ENCODE assay signal across 13 cellular contexts in the genomic region with DNA sequence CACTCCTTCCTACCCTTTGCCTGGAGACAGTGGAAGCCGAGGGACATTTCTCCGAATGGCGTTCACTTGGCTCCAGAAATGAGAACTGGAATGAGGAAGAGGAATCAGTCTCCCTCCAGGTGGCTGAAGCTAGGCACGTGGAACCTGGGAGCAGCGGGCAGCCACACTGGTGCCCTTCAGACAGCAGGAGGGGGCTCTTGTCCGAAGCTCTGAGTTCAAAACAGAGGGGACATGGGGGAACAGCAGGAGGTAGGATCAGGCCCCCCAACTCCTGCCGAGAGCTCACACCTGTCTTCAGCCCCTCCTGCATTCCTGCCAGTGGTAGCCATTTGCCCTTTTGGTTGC. TPM values are rescaled to one million over a fixed set of nuclear protein-coding genes. Genes with fewer than 3 reads are reported as not detected.
A peak's percentile ranks its signal among the peaks of the same experiment; 100 is the strongest.
DNase-seq lines count a peak whose midpoint lies in the region; ATAC-seq and TF ChIP-seq lines count a peak whose summit lies in the region.
"Had no signal": no experiment of that assay in that cellular context is flagged by ENCODE, and none has a peak within 500 bp of the region (broad histone marks: within the 10 kb centered on the region; RNA-seq: fewer than 3 reads in every experiment).

No MANE protein-coding gene starts in this region.

- H2BK15ac ChIP-seq in mesenchymal stem cell (ENCODE audit: low read depth, poor library complexity, severe bottlenecking) = peak overlapping the region; percentile 29

- no peak for ATAC-seq in T-helper 17 cell
- ATAC-seq in upper lobe of right lung = no peak
- no peak for ATAC-seq in GM18517 (IDR thresholded peaks at IDR 0.05; ENCODE audit: unreplicated experiment)

- H3K36me3 ChIP-seq in cardiac muscle cell (no peaks in the 10 kb centered on the region), left ventricle myocardium inferior (no peaks in the 10 kb centered on the region), mesenchymal stem cell (ENCODE audit: control insufficient read depth in 1 of 2, insufficient read depth in 2 of 2, low read depth in 1 of 2, low read length in 2 of 2) (no peaks in the 10 kb centered on the region), upper lobe of right lung (no peaks in the 10 kb centered on the region)
- H3K36me3 ChIP-seq: ascending aorta had no signal

- peaks cover 13% of the 10 kb centered on the region for H3K4me1 Mint-ChIP-seq in T-helper 17 cell

- H3K27me3 ChIP-seq in cardiac muscle cell (no peaks in the 10 kb centered on the region), left ventricle myocardium inferior (ENCODE audit: low read depth) (peaks cover 42% of the 10 kb centered on the region), mesenchymal stem cell (ENCODE audit: control insufficient read depth in 1 of 2, insufficient read depth in 1 of 2, low read length in 2 of 2) (peaks cover 12 to 73% of the 10 kb centered on the region in 2 experiments), upper lobe of right lung (peaks cover 5% of the 10 kb centered on the region)

- peak overlapping the region; percentile 9 to 73 for H3K18ac ChIP-seq in mesenchymal stem cell (ENCODE audit: low read depth in 1 of 2, low read length in 2 of 2)

- peaks cover 7% of the 10 kb centered on the region for H3K27me3 Mint-ChIP-seq in T-helper 17 cell

- no peak overlapping the region for H3K4me3 ChIP-seq in cardiac muscle cell
- no peak overlapping the region for H3K4me3 ChIP-seq in left ventricle myocardium inferior
- no peak overlapping the region for H3K4me3 ChIP-seq in mesenchymal stem cell (ENCODE audit: insufficient read depth in 1 of 2, low read depth in 1 of 2, low read length in 2 of 2)
- H3K4me3 ChIP-seq in upper lobe of right lung = no peak overlapping the region
- H3K4me3 ChIP-seq: ascending aorta had no signal

- no peaks in the 10 kb centered on the region for H3K9me3 ChIP-seq in cardiac muscle cell (ENCODE audit: low read depth)
- H3K9me3 ChIP-seq in left ventricle myocardium inferior (replicated peaks) = no peaks in the 10 kb centered on the region
- H3K9me3 ChIP-seq in T-helper 17 cell (ENCODE audit: control insufficient read depth, low read length, poor library complexity, severe bottlenecking) = no peaks in the 10 kb centered on the region
- no peaks in the 10 kb centered on the region for H3K9me3 ChIP-seq in mesenchymal stem cell (ENCODE audit: control insufficient read depth, low read length)
- H3K9me3 ChIP-seq in upper lobe of right lung = no peaks in the 10 kb centered on the region
- H3K9me3 ChIP-seq: ascending aorta had no signal

- H3K4me1 ChIP-seq in cardiac muscle cell (ENCODE audit: low read depth) = peaks cover 43% of the 10 kb centered on the region
- H3K4me1 ChIP-seq in left ventricle myocardium inferior = peaks cover 11% of the 10 kb centered on the region
- H3K4me1 ChIP-seq in mesenchymal stem cell (ENCODE audit: control insufficient read depth, insufficient read depth, low read depth, low read length) = peaks cover 40% of the 10 kb centered on the region
- peaks cover 32% of the 10 kb centered on the region for H3K4me1 ChIP-seq in upper lobe of right lung
- H3K4me1 ChIP-seq: ascending aorta, parathyroid adenoma had no signal

- H4K91ac ChIP-seq in mesenchymal stem cell (ENCODE audit: low read length) = peak overlapping the region; percentile 77

- H3K79me1 ChIP-seq in mesenchymal stem cell (replicated peaks; ENCODE audit: low read length, poor library complexity, severe bottlenecking) = no peaks in the 10 kb centered on the region

- no peak overlapping the region for H3K9ac ChIP-seq in mesenchymal stem cell (ENCODE audit: low read length)
- H3K9ac ChIP-seq: parathyroid adenoma had no signal

- H3K4me2 ChIP-seq in mesenchymal stem cell (ENCODE audit: low read length, poor library complexity, severe bottlenecking) = peak overlapping the region; percentile 23

- no peak overlapping the region for H3K23ac ChIP-seq in mesenchymal stem cell (ENCODE audit: low read length in 2 of 2)

- H3K4ac ChIP-seq in mesenchymal stem cell (ENCODE audit: low read depth in 1 of 2, low read length in 2 of 2) = peak overlapping the region in 1 of 2 experiments; percentile 47

- no peak for TF ChIP-seq CTCF in cardiac muscle cell (IDR thresholded peaks at IDR 0.05; ENCODE audit: low read depth, low read length)
- TF ChIP-seq CTCF in left ventricle myocardium inferior (IDR thresholded peaks at IDR 0.05; ENCODE audit: borderline replicate concordance) = no peak
- TF ChIP-seq CTCF in upper lobe of right lung (IDR thresholded peaks at IDR 0.05) = no peak

- 76% methylated on average over 7 of the region's 7 CpGs for WGBS in mesenchymal stem cell

- peak overlapping the region; percentile 59 for H3K27ac ChIP-seq in cardiac muscle cell
- no peak overlapping the region for H3K27ac ChIP-seq in left ventricle myocardium inferior (replicated peaks)
- H3K27ac ChIP-seq in mesenchymal stem cell (ENCODE audit: low read length, poor library complexity, severe bottlenecking) = no peak overlapping the region
- H3K27ac ChIP-seq in upper lobe of right lung = peak overlapping the region; percentile 47
- H3K27ac ChIP-seq in substantia nigra (ENCODE audit: low read depth, low read length, poor library complexity, severe bottlenecking) = no peak overlapping the region
- H3K27ac ChIP-seq: ascending aorta, parathyroid adenoma had no signal

- H2BK5ac ChIP-seq in mesenchymal stem cell (ENCODE audit: low read depth, low read length, poor library complexity, severe bottlenecking) = no peak overlapping the region

- peak overlapping the region; percentile 77 for H2BK120ac ChIP-seq in mesenchymal stem cell (ENCODE audit: low read depth, low read length)

- no peak overlapping the region for H2AK5ac ChIP-seq in mesenchymal stem cell (ENCODE audit: low read length, severe bottlenecking)

- H3K27ac Mint-ChIP-seq in T-helper 17 cell = peak overlapping the region; percentile 60
- H3K27ac Mint-ChIP-seq: HFFc6 had no signal

- no peak overlapping the region for H3K4me3 Mint-ChIP-seq in T-helper 17 cell
- H3K4me3 Mint-ChIP-seq: HFFc6 had no signal

- peaks cover 2% of the 10 kb centered on the region for H3K36me3 Mint-ChIP-seq in T-helper 17 cell (ENCODE audit: low read depth)

- peak overlapping the region; percentile 89 for H4K8ac ChIP-seq in mesenchymal stem cell (ENCODE audit: low read length)

- intact Hi-C loops in left ventricle myocardium inferior (cut with micrococcal nuclease) (no loop called here), upper lobe of right lung (cut with DNase I) (no loop called here)

- DNase-seq in cardiac muscle cell (ENCODE audit: low read depth in 1 of 2, low spot score in 1 of 2) (no peak), left ventricle myocardium inferior (no peak), T-helper 17 cell (no peak), mesenchymal stem cell (no peak), upper lobe of right lung (no peak), AML-193 (lab: John Stamatoyannopoulos, UW) (no peak), substantia nigra (lab: John Stamatoyannopoulos, UW) (no peak)
- DNase-seq: GDM1, HFFc6 had no signal

- H2BK12ac ChIP-seq in mesenchymal stem cell (ENCODE audit: low read length in 2 of 2) = peak overlapping the region; percentile 61 to 88

- H3K14ac ChIP-seq in mesenchymal stem cell (ENCODE audit: low read length in 2 of 2) = no peak overlapping the region

- peak overlapping the region; percentile 29 for H2AFZ ChIP-seq in mesenchymal stem cell (ENCODE audit: low read depth, low read length)
- H2AFZ ChIP-seq: parathyroid adenoma had no signal

RNA-seq across cellular contexts. Expression of a gene that starts 41.5 kb away (rescaled TPM):
- total RNA-seq in cardiac muscle cell (2.0 and 5.2 TPM in 2 replicates), left ventricle myocardium inferior (not detected), T-helper 17 cell (not detected), upper lobe of right lung (not detected)
- 1.7 and 2.3 TPM in 2 replicates for polyA plus RNA-seq in cardiac muscle cell
- polyA plus RNA-seq in mesenchymal stem cell (2013, experiment 1 of 2) = not detected
- polyA plus RNA-seq in mesenchymal stem cell (2013, experiment 2 of 2) = not detected
- total RNA-seq: ascending aorta, HFFc6, left ventricle myocardium superior had no signal

RNA-seq across cellular contexts. Expression of a gene that starts 58.8 kb away (rescaled TPM):
- total RNA-seq in cardiac muscle cell (15.0 and 65.2 TPM in 2 replicates), left ventricle myocardium inferior (0.69 TPM), T-helper 17 cell (under 1 TPM; 0.40 to 0.44 TPM), upper lobe of right lung (1.1 TPM)
- polyA plus RNA-seq in cardiac muscle cell = 17.7 and 112 TPM in 2 replicates
- 8.4 TPM for polyA plus RNA-seq in mesenchymal stem cell (2013, experiment 1 of 2)
- polyA plus RNA-seq in mesenchymal stem cell (2013, experiment 2 of 2) = 6.9 TPM

Comparison
In these comparisons a context has a peak if more than half of its experiments do, and no peak if none do; other contexts are left out.
1. H3K27ac ChIP-seq: peak in cardiac muscle cell (single experiment) and upper lobe of right lung (single experiment); none in left ventricle myocardium inferior (single experiment), mesenchymal stem cell (single experiment) and substantia nigra (single experiment).